20 cellular contexts compared by ENCODE assay signal in the genomic region with DNA sequence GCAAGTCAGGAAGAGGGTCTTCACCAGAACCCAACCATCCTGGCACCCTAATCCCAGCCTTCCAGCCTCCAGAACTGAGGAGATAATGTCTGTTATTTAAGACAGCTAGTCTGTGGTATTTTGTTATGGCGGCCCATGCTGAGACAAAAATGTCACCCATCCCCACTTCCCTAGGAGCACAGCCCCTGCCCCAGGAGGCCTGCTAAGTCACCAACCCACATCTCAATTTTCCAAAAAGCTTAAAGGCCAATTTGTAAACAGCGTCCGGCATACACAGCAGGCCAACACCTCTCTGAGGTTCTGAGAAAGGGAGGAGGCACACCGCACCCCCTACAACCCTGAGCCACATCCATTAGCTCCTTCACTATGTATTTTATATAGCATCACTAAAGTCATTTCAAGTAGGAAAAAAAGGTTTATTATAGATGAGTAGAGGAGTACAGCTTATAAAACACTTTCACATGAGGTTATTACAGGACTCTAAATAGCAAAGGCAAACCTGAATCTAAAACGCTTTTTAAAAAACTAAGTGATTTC. TPM values are rescaled to one million over a fixed set of nuclear protein-coding genes. Genes with fewer than 3 reads are reported as not detected.
DNase-seq lines count a peak whose midpoint lies in the region; ATAC-seq and TF ChIP-seq lines count a peak whose summit lies in the region.
"Had no signal": no experiment of that assay in that cellular context is flagged by ENCODE, and none has a peak within 500 bp of the region (broad histone marks: within the 10 kb centered on the region; RNA-seq: fewer than 3 reads in every experiment).

No MANE protein-coding gene starts in this region.

- H3K27ac Mint-ChIP-seq in mesothelial cell of epicardium: peak overlapping the region; percentile 44
- H3K27ac Mint-ChIP-seq in stimulated activated effector memory CD8-positive, alpha-beta T cell treated with anti-CD3 and anti-CD28 coated beads, Interleukin-12 subunit alpha, Interleukin-12 subunit beta, amount 100 ng/mL, for 72 hours: peak overlapping the region; percentile 77
- H3K27ac Mint-ChIP-seq: B cell had no signal

- no peak overlapping the region for H3K4me3 ChIP-seq in colonic mucosa
- no peak overlapping the region for H3K4me3 ChIP-seq in osteoblast (ENCODE audit: insufficient read depth, low read length)

- no peak for ATAC-seq in stimulated activated effector memory CD8-positive, alpha-beta T cell treated with anti-CD3 and anti-CD28 coated beads, Interleukin-12 subunit alpha, Interleukin-12 subunit beta, amount 100 ng/mL, for 72 hours

- H3K27ac ChIP-seq in colonic mucosa (peak overlapping the region; percentile 60), osteoblast (ENCODE audit: low read depth, low read length) (no peak overlapping the region)
- H3K27ac ChIP-seq: 22Rv1 had no signal

- H4K20me1 ChIP-seq in osteoblast (ENCODE audit: insufficient read depth, low read length): peaks cover 46% of the 10 kb centered on the region

- peaks cover 40% of the 10 kb centered on the region for H3K4me1 Mint-ChIP-seq in mesothelial cell of epicardium
- peaks cover 74% of the 10 kb centered on the region for H3K4me1 Mint-ChIP-seq in stimulated activated effector memory CD8-positive, alpha-beta T cell treated with anti-CD3 and anti-CD28 coated beads, Interleukin-12 subunit alpha, Interleukin-12 subunit beta, amount 100 ng/mL, for 72 hours

- no peaks in the 10 kb centered on the region for H3K27me3 Mint-ChIP-seq in mesothelial cell of epicardium (ENCODE audit: low read depth)
- H3K27me3 Mint-ChIP-seq: B cell; CD4-positive, CD25-positive, alpha-beta regulatory T cell had no signal

- no peaks in the 10 kb centered on the region for H3K27me3 ChIP-seq in colonic mucosa
- H3K27me3 ChIP-seq in osteoblast (ENCODE audit: insufficient read depth, low read length): no peaks in the 10 kb centered on the region

- TF ChIP-seq CTCF in colonic mucosa (IDR thresholded peaks at IDR 0.05) (no peak), mesothelial cell of epicardium (IDR thresholded peaks at IDR 0.05; ENCODE audit: unreplicated experiment) (no peak), osteoblast (IDR thresholded peaks at IDR 0.05; ENCODE audit: extremely low read depth, low read depth, low read length) (no peak)

- peaks cover 4% of the 10 kb centered on the region for H3K36me3 Mint-ChIP-seq in mesothelial cell of epicardium
- peaks cover 6% of the 10 kb centered on the region for H3K36me3 Mint-ChIP-seq in stimulated activated effector memory CD8-positive, alpha-beta T cell treated with anti-CD3 and anti-CD28 coated beads, Interleukin-12 subunit alpha, Interleukin-12 subunit beta, amount 100 ng/mL, for 72 hours

- H3K36me3 ChIP-seq in colonic mucosa: no peaks in the 10 kb centered on the region
- H3K36me3 ChIP-seq in osteoblast (ENCODE audit: insufficient read depth, low read length): no peaks in the 10 kb centered on the region

- no peak overlapping the region for H3K4me3 Mint-ChIP-seq in mesothelial cell of epicardium
- no peak overlapping the region for H3K4me3 Mint-ChIP-seq in stimulated activated effector memory CD8-positive, alpha-beta T cell treated with anti-CD3 and anti-CD28 coated beads, Interleukin-12 subunit alpha, Interleukin-12 subunit beta, amount 100 ng/mL, for 72 hours
- H3K4me3 Mint-ChIP-seq: B cell had no signal

- peak; percentile 19 for DNase-seq in NCI-H1092 treated with DMSO at 0.1 percent for 48 hours (lab: John Stamatoyannopoulos, UW)
- no peak for DNase-seq in NCI-H1092 (lab: John Stamatoyannopoulos, UW)
- DNase-seq in colonic mucosa: no peak
- DNase-seq in mesothelial cell of epicardium (ENCODE audit: low spot score in 2 of 2, unreplicated experiment in 2 of 2): no peak
- no peak for DNase-seq in stimulated activated effector memory CD8-positive, alpha-beta T cell treated with anti-CD3 and anti-CD28 coated beads, Interleukin-12 subunit alpha, Interleukin-12 subunit beta, amount 100 ng/mL, for 72 hours (ENCODE audit: low spot score in 2 of 2)
- no peak for DNase-seq in 8988T
- DNase-seq in cortex of kidney (lab: John Stamatoyannopoulos, UW): no peak
- no peak for DNase-seq in osteoblast (ENCODE audit: insufficient read length, low spot score, missing footprints)
- DNase-seq: CD4-positive, CD25-positive, alpha-beta regulatory T cell; DMS53; EL; GOT3; KG1; NCI-H187; NCI-H2107; NCI-H510A; NCI-H748 treated with DMSO at 0.1 percent for 48 hours; NK-92 treated with Interleukin-12 subunit alpha and Interleukin-12 subunit beta, amount 100 ng/mL, for 24 hours had no signal

- no peaks in the 10 kb centered on the region for H3K9me3 Mint-ChIP-seq in mesothelial cell of epicardium
- no peaks in the 10 kb centered on the region for H3K9me3 Mint-ChIP-seq in stimulated activated effector memory CD8-positive, alpha-beta T cell treated with anti-CD3 and anti-CD28 coated beads, Interleukin-12 subunit alpha, Interleukin-12 subunit beta, amount 100 ng/mL, for 72 hours
- H3K9me3 Mint-ChIP-seq: CD4-positive, CD25-positive, alpha-beta regulatory T cell had no signal

- H3K4me2 ChIP-seq in osteoblast (ENCODE audit: insufficient read depth, low read length): no peak overlapping the region

- no peak overlapping the region for H2AFZ ChIP-seq in osteoblast (ENCODE audit: low read length)

- H3K4me1 ChIP-seq in colonic mucosa (peaks cover 32% of the 10 kb centered on the region), osteoblast (ENCODE audit: insufficient read depth, low read length) (no peaks in the 10 kb centered on the region)

- intact Hi-C loops in colonic mucosa (cut with DNase I): no loop called here

- peak overlapping the region in 1 of 2 donors; percentile 62 for H3K9ac ChIP-seq in colonic mucosa (ENCODE audit: low read depth in 2 of 2, low read length in 2 of 2)

- H3K9me3 ChIP-seq in colonic mucosa (no peaks in the 10 kb centered on the region), osteoblast (ENCODE audit: low read depth, low read length) (no peaks in the 10 kb centered on the region)

- H3K79me2 ChIP-seq in osteoblast (ENCODE audit: insufficient read depth, low read length): peaks cover 93% of the 10 kb centered on the region

RNA-seq across cellular contexts. Expression of gene TMEM170A, which starts 6.9 kb away (rescaled TPM):
- 10 to 100 TPM; 39.7 to 50.9 TPM for total RNA-seq in colonic mucosa
- total RNA-seq in mesothelial cell of epicardium: 37.1 to 40.2 TPM (median 38.4 TPM) in 3 replicates
- total RNA-seq in osteoblast: 11.6 and 13.6 TPM in 2 replicates

RNA-seq across cellular contexts. Expression of gene CFDP1, which starts 24.2 kb away (rescaled TPM):
- 10 to 100 TPM; 61.6 to 75.8 TPM for total RNA-seq in colonic mucosa
- 86.7 to 89.1 TPM (median 87.0 TPM) in 3 replicates for total RNA-seq in mesothelial cell of epicardium
- 37.7 and 41.3 TPM in 2 replicates for total RNA-seq in osteoblast

RNA-seq across cellular contexts. Expression of gene CHST6, which starts 37.7 kb away (rescaled TPM):
- total RNA-seq in colonic mucosa (1 to 10 TPM; 2.7 to 5.6 TPM), mesothelial cell of epicardium (1.9 to 2.4 TPM (median 2.1 TPM) in 3 replicates), osteoblast (1.1 and 1.5 TPM in 2 replicates)
- total RNA-seq: CD4-positive, CD25-positive, alpha-beta regulatory T cell had no signal
